Comparison of ENCODE assay signal across 25 cellular contexts in genomic region chr3:16381426-16381825, GRCh38.
"Had no signal": no experiment of that assay in that cellular context is flagged by ENCODE, and none has a peak within 500 bp of the region (broad histone marks: within the 10 kb centered on the region; RNA-seq: fewer than 3 reads in every experiment).

No MANE protein-coding gene starts in this region.

- H3K9me3 ChIP-seq: body of pancreas, esophagus squamous epithelium, gastroesophageal sphincter, neutrophil, ovary, prostate gland, upper lobe of left lung had no signal

- H3K4me1 ChIP-seq: body of pancreas, prostate gland had no signal

- H3K27ac Mint-ChIP-seq: activated T-helper 2 cell treated with anti-CD3 and anti-CD28 coated beads, Interferon-gamma antibody, Interleukin-2, Interleukin-4, amounts not matched to agents 10 μg/mL and 5 μg/mL and 100 μg/mL, durations not matched to agents 14 hours and 24 hours and 36 hours; endodermal cell; mesothelial cell of epicardium; nephron; WTC11 had no signal

- H3K4me3 Mint-ChIP-seq: endodermal cell, mesothelial cell of epicardium, nephron, T-cell, WTC11 had no signal

- H3K36me3 Mint-ChIP-seq: mesothelial cell of epicardium had no signal

- H3K36me3 ChIP-seq: cardiac muscle cell, esophagus squamous epithelium, gastroesophageal sphincter, neutrophil, ovary, prostate gland had no signal

- H3K27ac ChIP-seq: body of pancreas, cardiac muscle cell, esophagus squamous epithelium, neutrophil, ovary, prostate gland, upper lobe of left lung had no signal

- DNase-seq: activated CD4-positive, alpha-beta T cell treated with anti-CD3 and anti-CD28 coated beads, Interleukin-2, amount 50 U/mL, for 48 hours; activated naive CD4-positive, alpha-beta T cell; body of pancreas; cortex of kidney; endodermal cell; esophagus squamous epithelium; head of caudate nucleus; hypothalamus; left ventricle myocardium superior; mammary epithelial cell; ovary; stimulated activated CD4-positive, alpha-beta T cell treated with anti-CD3 and anti-CD28 coated beads, Interleukin-2, amount 100 ng/mL, for 48 hours; stimulated activated CD8-positive, alpha-beta memory T cell treated with anti-CD3 and anti-CD28 coated beads, Interleukin-4, amount 100 ng/mL, for 48 hours; stimulated activated naive CD4-positive, alpha-beta T cell treated with Interleukin-2 at 50 U/mL for 16 hours; T-cell; T-helper 9 cell; upper lobe of left lung had no signal

- ATAC-seq: body of pancreas, gastroesophageal sphincter, left ventricle myocardium superior, T-cell, WTC11 had no signal

- H3K27me3 Mint-ChIP-seq: T-cell had no signal

- H3K4me1 Mint-ChIP-seq: mesothelial cell of epicardium had no signal

- H3K9me3 Mint-ChIP-seq: mesothelial cell of epicardium, nephron had no signal

- H3K27me3 ChIP-seq: body of pancreas, cardiac muscle cell, esophagus squamous epithelium, gastroesophageal sphincter, neutrophil, ovary, upper lobe of left lung had no signal

- H3K4me3 ChIP-seq: body of pancreas, cardiac muscle cell, esophagus squamous epithelium, gastroesophageal sphincter, ovary, prostate gland, upper lobe of left lung had no signal
